Comparison of ENCODE assay signal across 1 cellular context in the genomic region with DNA sequence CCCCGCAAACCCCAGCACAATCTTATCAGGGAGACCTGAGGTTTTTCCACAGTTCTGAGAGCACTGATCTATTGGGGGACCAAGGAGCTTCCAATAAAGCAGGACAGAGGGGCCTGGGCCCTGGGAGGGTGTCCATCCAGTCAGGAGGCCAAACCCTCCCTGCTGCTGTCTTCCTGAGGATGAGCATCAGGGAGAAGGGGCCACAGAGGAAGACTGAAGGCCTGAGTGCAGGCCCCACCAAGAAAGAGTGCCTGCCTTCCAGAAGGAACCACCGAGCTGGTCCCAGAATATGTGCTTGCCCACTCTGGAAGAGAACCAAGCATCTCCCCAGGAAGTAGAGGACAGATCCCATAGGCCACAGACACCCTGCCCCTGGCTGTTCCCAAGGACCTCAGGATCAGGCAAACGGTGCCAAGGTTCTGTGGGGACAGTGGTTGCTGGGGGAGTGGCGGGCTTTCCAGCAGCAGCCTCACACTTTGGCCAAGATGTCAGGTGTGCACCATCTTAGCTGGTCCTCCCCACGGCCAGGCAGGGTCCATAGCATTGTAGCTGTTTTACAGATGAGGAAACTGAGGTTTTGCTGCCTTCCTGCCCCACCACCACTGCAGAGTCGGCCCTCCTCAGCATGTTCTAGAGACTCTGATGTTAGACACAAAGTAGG.
TF ChIP-seq lines count a peak whose summit lies in the region.

No MANE protein-coding gene starts in this region.

TF ChIP-seq in IMR-90, 13 proteins besides CTCF, POLR2A, EP300 and RAD21 (continued from another document):
- no peak for TF ChIP-seq SMC3 (IDR thresholded peaks at IDR 0.05; ENCODE audit: low read depth, low read length)
- TF ChIP-seq MAFK (IDR thresholded peaks at IDR 0.05; ENCODE audit: low read depth, low read length) = no peak
- no peak for TF ChIP-seq ELK1 (IDR thresholded peaks at IDR 0.05; ENCODE audit: borderline replicate concordance, low read depth, low read length)
- TF ChIP-seq RCOR1 (IDR thresholded peaks at IDR 0.05; ENCODE audit: insufficient replicate concordance, low read length) = no peak
- no peak for TF ChIP-seq FOS (IDR thresholded peaks at IDR 0.05; ENCODE audit: low read depth, low read length)
- TF ChIP-seq RFX5 (IDR thresholded peaks at IDR 0.05; ENCODE audit: low read depth, low read length) = no peak
